Comparison of ENCODE assay signal across 8 cellular contexts in genomic region chr7:20598479-20599419, GRCh38. TPM values are rescaled to one million over a fixed set of nuclear protein-coding genes. Genes with fewer than 3 reads are reported as not detected.
DNase-seq lines count a peak whose midpoint lies in the region; ATAC-seq and TF ChIP-seq lines count a peak whose summit lies in the region.

No MANE protein-coding gene starts in this region.

- peaks cover 3% of the 10 kb centered on the region for H3K27me3 Mint-ChIP-seq in activated CD4-positive, alpha-beta T cell treated with anti-CD3 and anti-CD28 coated beads, Interleukin-2, amount 10 ng/mL, durations not matched to agents 24 days and 14 days

- no peak overlapping the region for H3K27ac Mint-ChIP-seq in activated CD4-positive, alpha-beta T cell treated with anti-CD3 and anti-CD28 coated beads, Interleukin-2, amount 10 ng/mL, durations not matched to agents 24 days and 14 days

- H3K4me3 Mint-ChIP-seq in activated CD4-positive, alpha-beta T cell treated with anti-CD3 and anti-CD28 coated beads, Interleukin-2, amount 10 ng/mL, durations not matched to agents 24 days and 14 days, result no peak overlapping the region

- H3K4me3 ChIP-seq in lung, result no peak overlapping the region

- in situ Hi-C loops in KBM-7 (cut with MboI; ENCODE audit: low pct_unique_long_range_greater_than_20kb, low sequenced_read_pairs), result no loop called here

- H3K36me3 ChIP-seq in lung (ENCODE audit: control insufficient read depth in 2 of 2, insufficient read depth in 2 of 2, low read length in 2 of 2), result no peaks in the 10 kb centered on the region

- H3K9me3 Mint-ChIP-seq in activated CD4-positive, alpha-beta T cell treated with anti-CD3 and anti-CD28 coated beads, Interleukin-2, amount 10 ng/mL, durations not matched to agents 24 days and 14 days, result no peaks in the 10 kb centered on the region

- DNase-seq in activated CD4-positive, alpha-beta T cell treated with anti-CD3 and anti-CD28 coated beads, Interleukin-2, amount 10 ng/mL, durations not matched to agents 24 days and 14 days, result peak; percentile 57
- DNase-seq in activated CD4-positive, alpha-beta T cell treated with anti-CD3 and anti-CD28 coated beads for 1 hour, result no peak
- DNase-seq in KBM-7 (peak; percentile 66), OCI-M2 (lab: John Stamatoyannopoulos, UW; ENCODE audit: unreplicated experiment) (peak; percentile 63), dermis microvascular lymphatic vessel endothelial cell (ENCODE audit: low read depth in 2 of 2) (peak; percentile 70 to 90), lung (ENCODE audit: low spot score) (no peak), mesenteric fat pad (ENCODE audit: low spot score) (no peak)

- no peaks in the 10 kb centered on the region for H3K9me3 ChIP-seq in lung (ENCODE audit: control insufficient read depth in 2 of 2, insufficient read depth in 1 of 2, low read length in 1 of 2)

- no peaks in the 10 kb centered on the region for H3K4me1 ChIP-seq in lung (ENCODE audit: control insufficient read depth in 2 of 2, insufficient read depth in 2 of 2, low read length in 2 of 2)

- H3K4me1 Mint-ChIP-seq in activated CD4-positive, alpha-beta T cell treated with anti-CD3 and anti-CD28 coated beads, Interleukin-2, amount 10 ng/mL, durations not matched to agents 24 days and 14 days, result no peaks in the 10 kb centered on the region

- WGBS in lung, 2 donors, result 36 to 47% methylated on average over 18 of the region's 18 CpGs

- peak; percentile 80 for ATAC-seq in GM21723 (IDR thresholded peaks at IDR 0.05; ENCODE audit: unreplicated experiment)
- ATAC-seq in lung (ENCODE audit: insufficient read depth, low FRiP score), result peak; percentile 80

- H3K27me3 ChIP-seq in lung (ENCODE audit: control insufficient read depth, insufficient read depth), result no peaks in the 10 kb centered on the region

- intact Hi-C loops in activated CD4-positive, alpha-beta T cell treated with anti-CD3 and anti-CD28 coated beads, Interleukin-2, amount 10 ng/mL, durations not matched to agents 24 days and 14 days (cut with micrococcal nuclease), result loop anchor here (1.0 to 5.0 kb wide), 2 partner anchors 271 to 885 kb away; no protein-coding TSS in a partner anchor

- no peaks in the 10 kb centered on the region for H3K36me3 Mint-ChIP-seq in activated CD4-positive, alpha-beta T cell treated with anti-CD3 and anti-CD28 coated beads, Interleukin-2, amount 10 ng/mL, durations not matched to agents 24 days and 14 days (ENCODE audit: low read depth)

- no peak overlapping the region for H3K27ac ChIP-seq in lung (ENCODE audit: low read depth in 1 of 2, low read length in 1 of 2)

- TF ChIP-seq CTCF in lung (IDR thresholded peaks at IDR 0.05; ENCODE audit: control extremely low read depth, extremely low read depth), result peak; percentile 69

RNA-seq across cellular contexts. Expression of gene ABCB5, which starts 16.7 kb away (rescaled TPM):
- total RNA-seq in activated CD4-positive, alpha-beta T cell treated with anti-CD3 and anti-CD28 coated beads, Interleukin-2, amount 10 ng/mL, durations not matched to agents 24 days and 14 days, result not detected in 2 replicates
- not detected in 2 replicates for total RNA-seq in dermis microvascular lymphatic vessel endothelial cell
- under 1 TPM; 0.14 to 0.25 TPM for total RNA-seq in lung
- polyA plus RNA-seq in lung, result under 1 TPM in 1 of 2 donors, not detected in 1; 0.07 TPM
- total RNA-seq in mesenteric fat pad, result 2.5 TPM

Comparison
In these comparisons a context has a peak if more than half of its experiments do, and no peak if none do; other contexts are left out.
1. DNase-seq: peak in activated CD4-positive, alpha-beta T cell treated with anti-CD3 and anti-CD28 coated beads, Interleukin-2, amount 10 ng/mL, durations not matched to agents 24 days and 14 days (single experiment), KBM-7 (single experiment), OCI-M2 (single experiment) and dermis microvascular lymphatic vessel endothelial cell (2 of 2); none in activated CD4-positive, alpha-beta T cell treated with anti-CD3 and anti-CD28 coated beads for 1 hour (single experiment), lung (single experiment) and mesenteric fat pad (single experiment).